ENCODE assay signal across 1 cellular context in genomic region chr17:19533718-19534561, GRCh38.
TF ChIP-seq lines count a peak whose summit lies in the region.

TSS of gene SLC47A1 (plus strand) at chr17:19533854. CDS start at chr17:19533940, 86 bp downstream.

TF ChIP-seq in HEK293, 187 proteins besides CTCF, POLR2A, EP300 and RAD21 (continued from another document):
- TF ChIP-seq ZNF513 (tag by site-specific recombination; IDR thresholded peaks at IDR 0.05), result no peak
- TF ChIP-seq ZFHX2 (tag by site-specific recombination; conservative IDR thresholded peaks at IDR 0.05), result 0 out of 2 replicates have a peak, but pooled peaks have one; percentile 16
- TF ChIP-seq YY2 (tag by site-specific recombination; IDR thresholded peaks at IDR 0.05), result no peak
- no peak for TF ChIP-seq ZNF211 (tag by site-specific recombination; IDR thresholded peaks at IDR 0.05; ENCODE audit: low read depth)
- no peak for TF ChIP-seq ZNF560 (tag by site-specific recombination; IDR thresholded peaks at IDR 0.05; ENCODE audit: borderline replicate concordance)
- TF ChIP-seq ZNF274 (IDR thresholded peaks at IDR 0.05; ENCODE audit: low read length), result no peak
- no peak for TF ChIP-seq ZNF274 (tag by site-specific recombination; IDR thresholded peaks at IDR 0.05; ENCODE audit: borderline replicate concordance)
- TF ChIP-seq ZNF654 (tag by site-specific recombination; IDR thresholded peaks at IDR 0.05; ENCODE audit: low read depth), result no peak
- TF ChIP-seq ZBTB21 (tag by site-specific recombination; IDR thresholded peaks at IDR 0.05), result no peak
- no peak for TF ChIP-seq ZNF280D (tag by site-specific recombination; IDR thresholded peaks at IDR 0.05)
TF ChIP-seq in HEK293: peak in this region for 31.
